26 cellular contexts compared by ENCODE assay signal in genomic region chrX:21711126-21711847, GRCh38. TPM values are rescaled to one million over a fixed set of nuclear protein-coding genes. Genes with fewer than 3 reads are reported as not detected.
"Had no signal": no experiment of that assay in that cellular context is flagged by ENCODE, and none has a peak within 500 bp of the region (broad histone marks: within the 10 kb centered on the region; RNA-seq: fewer than 3 reads in every experiment).

No MANE protein-coding gene starts in this region.

- H3K27me3 ChIP-seq: foreskin keratinocyte, suprapubic skin had no signal

- DNase-seq: activated CD4-positive, alpha-beta T cell treated with anti-CD3 and anti-CD28 coated beads for 1 hour; activated gamma-delta T cell treated with Interleukin-2 at 50 U/mL for 16 hours; adrenal gland; dermis blood vessel endothelial cell; immature natural killer cell; kidney glomerular epithelial cell; lower lobe of right lung; occipital lobe; posterior cingulate gyrus; retina; SW 1271; T-helper 2 cell; trophoblast cell; WERI-Rb-1 had no signal

- H3K27ac Mint-ChIP-seq: activated naive CD4-positive, alpha-beta T cell treated with anti-CD3 and anti-CD28 coated beads, Interleukin-2, amount 50 U/mL, for 72 hours; activated T-helper 1 cell treated with anti-CD3 and anti-CD28 coated beads, Interleukin-12 subunit alpha, Interleukin-12 subunit beta, Interleukin-2, Interleukin-4 antibody, amounts not matched to agents 30 ng/mL and 10 ng/mL and 1 ng/mL, durations not matched to agents 14 hours and 24 hours and 36 hours; immature natural killer cell; mesothelial cell of epicardium; stimulated activated naive CD8-positive, alpha-beta T cell treated with anti-CD3 and anti-CD28 coated beads, Interleukin-15, Interleukin-2, amounts not matched to agents 100 ng/mL and 50 ng/mL, for 24 hours had no signal

- H3K4me3 ChIP-seq: adrenal gland, lower lobe of right lung, skin epidermis, suprapubic skin had no signal

- H3K27me3 Mint-ChIP-seq: stimulated activated naive CD8-positive, alpha-beta T cell treated with anti-CD3 and anti-CD28 coated beads, Interleukin-15, Interleukin-2, amounts not matched to agents 100 ng/mL and 50 ng/mL, for 24 hours had no signal

- H3K4me3 Mint-ChIP-seq: activated T-helper 1 cell treated with anti-CD3 and anti-CD28 coated beads, Interleukin-12 subunit alpha, Interleukin-12 subunit beta, Interleukin-2, Interleukin-4 antibody, amounts not matched to agents 30 ng/mL and 10 ng/mL and 1 ng/mL, durations not matched to agents 14 hours and 24 hours and 36 hours; immature natural killer cell; mesothelial cell of epicardium; stimulated activated naive CD8-positive, alpha-beta T cell treated with anti-CD3 and anti-CD28 coated beads, Interleukin-15, Interleukin-2, amounts not matched to agents 100 ng/mL and 50 ng/mL, for 24 hours had no signal

- H3K4me1 Mint-ChIP-seq: immature natural killer cell had no signal

- H3K4me1 ChIP-seq: adrenal gland, foreskin keratinocyte, lower lobe of right lung, suprapubic skin had no signal

- H3K36me3 Mint-ChIP-seq: activated naive CD4-positive, alpha-beta T cell treated with anti-CD3 and anti-CD28 coated beads, Interleukin-2, amount 50 U/mL, for 72 hours; immature natural killer cell; mesothelial cell of epicardium had no signal

- H3K9me3 Mint-ChIP-seq: activated naive CD4-positive, alpha-beta T cell treated with anti-CD3 and anti-CD28 coated beads, Interleukin-2, amount 50 U/mL, for 72 hours; activated T-helper 1 cell treated with anti-CD3 and anti-CD28 coated beads, Interleukin-12 subunit alpha, Interleukin-12 subunit beta, Interleukin-2, Interleukin-4 antibody, amounts not matched to agents 30 ng/mL and 10 ng/mL and 1 ng/mL, durations not matched to agents 14 hours and 24 hours and 36 hours; stimulated activated naive CD8-positive, alpha-beta T cell treated with anti-CD3 and anti-CD28 coated beads, Interleukin-15, Interleukin-2, amounts not matched to agents 100 ng/mL and 50 ng/mL, for 24 hours had no signal

- H3K36me3 ChIP-seq: adrenal gland, lower lobe of right lung, suprapubic skin, WERI-Rb-1 had no signal

- H3K9me3 ChIP-seq: adrenal gland, lower lobe of right lung, suprapubic skin had no signal

- ATAC-seq: activated naive CD4-positive, alpha-beta T cell treated with anti-CD3 and anti-CD28 coated beads, Interleukin-2, amount 50 U/mL, for 72 hours; foreskin keratinocyte; lower lobe of right lung had no signal

- H3K27ac ChIP-seq: adrenal gland, foreskin keratinocyte, lower lobe of right lung, skin epidermis, suprapubic skin, WERI-Rb-1 had no signal

RNA-seq across cellular contexts. Expression of gene SMPX, which starts 46.6 kb away (rescaled TPM):
- total RNA-seq: activated CD8-positive, alpha-beta memory T cell treated with anti-CD3 and anti-CD28 coated beads for 36 hours; activated naive CD4-positive, alpha-beta T cell treated with anti-CD3 and anti-CD28 coated beads, Interleukin-2, amount 50 U/mL, for 72 hours; activated T-helper 1 cell treated with anti-CD3 and anti-CD28 coated beads, Interleukin-12 subunit alpha, Interleukin-12 subunit beta, Interleukin-2, Interleukin-4 antibody, amounts not matched to agents 30 ng/mL and 10 ng/mL and 1 ng/mL, durations not matched to agents 14 hours and 24 hours and 36 hours; adrenal gland; astrocyte; bronchial epithelial cell; dermis blood vessel endothelial cell; fibroblast of lung; foreskin keratinocyte; lower lobe of right lung; suprapubic skin had no signal

RNA-seq across cellular contexts. Expression of gene KLHL34, which starts 53.2 kb away (rescaled TPM):
- total RNA-seq: astrocyte, bronchial epithelial cell, chondrocyte, dermis blood vessel endothelial cell, lower lobe of right lung, mesothelial cell of epicardium had no signal
